ENCODE assay signal across 8 cellular contexts in the genomic region with DNA sequence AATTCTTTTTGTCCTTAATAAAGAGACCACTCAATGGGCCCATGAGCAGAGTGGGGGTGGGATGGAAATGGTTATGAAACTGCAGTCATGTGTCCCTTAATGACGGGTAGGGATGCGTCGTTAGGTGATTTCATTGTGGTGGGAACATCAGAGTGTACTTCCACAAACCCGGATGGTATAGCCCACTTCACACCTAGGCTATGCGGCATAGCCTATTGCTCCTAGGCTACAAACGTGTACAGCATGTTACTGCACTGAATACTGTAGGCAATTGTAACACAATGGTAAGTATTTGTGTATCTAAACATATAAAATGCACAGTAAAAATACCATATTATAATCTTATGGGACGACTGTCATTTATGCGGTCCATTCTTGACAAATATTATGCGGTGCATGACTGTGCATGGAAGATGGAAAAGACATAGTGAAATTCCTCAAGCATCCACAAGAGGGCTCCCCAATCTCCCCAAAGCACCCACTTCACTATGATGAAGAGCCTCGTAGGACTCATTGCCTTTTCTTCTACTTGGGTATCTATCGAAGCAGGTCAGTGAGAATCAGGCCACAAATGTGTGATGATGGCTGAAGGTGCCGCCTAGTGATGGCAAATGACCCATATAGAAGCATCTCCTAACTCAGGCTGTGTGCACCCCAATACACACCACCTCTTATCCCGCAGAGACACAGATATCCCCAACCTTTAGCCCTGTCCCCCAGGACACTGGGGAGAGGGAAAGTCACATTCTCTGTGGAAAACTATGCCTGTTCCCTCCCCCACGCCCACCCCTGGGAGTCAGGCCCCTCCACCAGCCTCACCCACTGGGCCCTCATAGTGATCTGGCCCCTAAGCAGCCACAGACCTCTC. TPM values are rescaled to one million over a fixed set of nuclear protein-coding genes. Genes with fewer than 3 reads are reported as not detected.
DNase-seq lines count a peak whose midpoint lies in the region; ATAC-seq and TF ChIP-seq lines count a peak whose summit lies in the region.

No MANE protein-coding gene starts in this region.

- DNase-seq in Calu3 (peak; percentile 67), HCT116 (ENCODE audit: low read depth, low spot score) (peak; percentile 54), NOMO-1 treated with DMSO at 0.1 percent for 48 hours (lab: John Stamatoyannopoulos, UW; ENCODE audit: unreplicated experiment) (peak; percentile 53), hepatic stellate cell (ENCODE audit: low spot score) (peak; percentile 59)
- peak; percentile 20 for DNase-seq in activated naive CD8-positive, alpha-beta T cell treated with anti-CD3 and anti-CD28 coated beads for 36 hours
- peak in 1 of 2 donors; percentile 62 for DNase-seq in stimulated activated effector memory CD8-positive, alpha-beta T cell treated with anti-CD3 and anti-CD28 coated beads, Interleukin-12 subunit alpha, Interleukin-12 subunit beta, amount 100 ng/mL, for 72 hours (ENCODE audit: low spot score in 2 of 2)

- H4K20me1 ChIP-seq in HCT116 (ENCODE audit: insufficient read depth), result no peaks in the 10 kb centered on the region

- peak; percentile 89 for TF ChIP-seq CTCF in Calu3 (IDR thresholded peaks at IDR 0.05; ENCODE audit: unreplicated experiment)
- TF ChIP-seq CTCF in HCT116 (IDR thresholded peaks at IDR 0.05 in 2 of 3, conservative IDR thresholded peaks at IDR 0.05 in 1 of 3; ENCODE audit: borderline replicate concordance in 1 of 3, insufficient read depth in 1 of 3, low read depth in 2 of 3, low read length in 2 of 3), result peak; percentile 84 to 88 (median 86)

- intact Hi-C loops in Calu3 (cut with micrococcal nuclease; ENCODE audit: unreplicated experiment) (loop anchor here (1.0 to 2.0 kb wide), 3 partner anchors 26 to 114 kb away; partner anchors contain the start of genes LRRC46 and MRPL10), HCT116 (cut with micrococcal nuclease) (loop anchor here (1.0 kb wide), 3 partner anchors 26 to 242 kb away; no protein-coding TSS in a partner anchor)

- no peaks in the 10 kb centered on the region for H3K36me3 Mint-ChIP-seq in Calu3 (ENCODE audit: insufficient read depth, unreplicated experiment)
- no peaks in the 10 kb centered on the region for H3K36me3 Mint-ChIP-seq in activated naive CD8-positive, alpha-beta T cell treated with anti-CD3 and anti-CD28 coated beads for 36 hours
- H3K36me3 Mint-ChIP-seq in stimulated activated effector memory CD8-positive, alpha-beta T cell treated with anti-CD3 and anti-CD28 coated beads, Interleukin-12 subunit alpha, Interleukin-12 subunit beta, amount 100 ng/mL, for 72 hours, result no peaks in the 10 kb centered on the region

- H3K36me3 ChIP-seq in HCT116 (ENCODE audit: control insufficient read depth in 1 of 2, insufficient read depth in 2 of 2, low read length in 2 of 2), result no peaks in the 10 kb centered on the region

- peak; percentile 94 for ATAC-seq in HCT116
- peak; percentile 90 for ATAC-seq in stimulated activated effector memory CD8-positive, alpha-beta T cell treated with anti-CD3 and anti-CD28 coated beads, Interleukin-12 subunit alpha, Interleukin-12 subunit beta, amount 100 ng/mL, for 72 hours
- ATAC-seq in GM18511 (IDR thresholded peaks at IDR 0.05; ENCODE audit: unreplicated experiment), result no peak
- ATAC-seq in HG03045 (IDR thresholded peaks at IDR 0.05; ENCODE audit: unreplicated experiment), result no peak

- H3K27me3 Mint-ChIP-seq in Calu3 (ENCODE audit: unreplicated experiment), result peaks cover 77% of the 10 kb centered on the region
- H3K27me3 Mint-ChIP-seq in activated naive CD8-positive, alpha-beta T cell treated with anti-CD3 and anti-CD28 coated beads for 36 hours, result peaks cover 50% of the 10 kb centered on the region

- H3K27ac ChIP-seq in HCT116 (ENCODE audit: low read depth, low read length), result no peak overlapping the region

- no peaks in the 10 kb centered on the region for H3K79me2 ChIP-seq in HCT116 (ENCODE audit: insufficient read depth, low read length)

- no peak overlapping the region for H3K4me3 Mint-ChIP-seq in Calu3 (ENCODE audit: low read depth, unreplicated experiment)
- no peak overlapping the region for H3K4me3 Mint-ChIP-seq in activated naive CD8-positive, alpha-beta T cell treated with anti-CD3 and anti-CD28 coated beads for 36 hours
- H3K4me3 Mint-ChIP-seq in stimulated activated effector memory CD8-positive, alpha-beta T cell treated with anti-CD3 and anti-CD28 coated beads, Interleukin-12 subunit alpha, Interleukin-12 subunit beta, amount 100 ng/mL, for 72 hours, result no peak overlapping the region

- H2AFZ ChIP-seq in HCT116 (ENCODE audit: low read depth, low read length, poor library complexity, severe bottlenecking), result no peak overlapping the region

- H3K27me3 ChIP-seq in HCT116 (ENCODE audit: insufficient read depth, low read length), result peaks cover 22% of the 10 kb centered on the region; the same call in 1 of the 2 replicates

- H3K9me3 Mint-ChIP-seq in Calu3 (ENCODE audit: low read depth, unreplicated experiment), result no peaks in the 10 kb centered on the region
- H3K9me3 Mint-ChIP-seq in activated naive CD8-positive, alpha-beta T cell treated with anti-CD3 and anti-CD28 coated beads for 36 hours, result no peaks in the 10 kb centered on the region
- no peaks in the 10 kb centered on the region for H3K9me3 Mint-ChIP-seq in stimulated activated effector memory CD8-positive, alpha-beta T cell treated with anti-CD3 and anti-CD28 coated beads, Interleukin-12 subunit alpha, Interleukin-12 subunit beta, amount 100 ng/mL, for 72 hours

- no peak overlapping the region for H3K9ac ChIP-seq in HCT116 (ENCODE audit: low read length)

- 0 out of 4 replicates have a peak, but pooled peaks cover 1% of the 10 kb centered on the region in 2 experiments for H3K9me3 ChIP-seq in HCT116 (ENCODE audit: control insufficient read depth in 1 of 2, insufficient read depth in 1 of 2, low read depth in 1 of 2, low read length in 2 of 2)

- no peak for TF ChIP-seq POLR2A in HCT116 (IDR thresholded peaks at IDR 0.05; ENCODE audit: borderline replicate concordance, extremely low read depth, insufficient read depth, insufficient read length)

- POLR2A ChIA-PET in HCT116 (lab: Charles Lee), result no interaction called here

- peak; percentile 84 for TF ChIP-seq RAD21 in HCT116 (IDR thresholded peaks at IDR 0.05; ENCODE audit: low read depth)

- no peaks in the 10 kb centered on the region for H3K9me2 ChIP-seq in HCT116 (ENCODE audit: insufficient read depth)

- no peaks in the 10 kb centered on the region for H3K4me1 Mint-ChIP-seq in Calu3 (ENCODE audit: low read depth, unreplicated experiment)
- peaks cover 2% of the 10 kb centered on the region for H3K4me1 Mint-ChIP-seq in activated naive CD8-positive, alpha-beta T cell treated with anti-CD3 and anti-CD28 coated beads for 36 hours
- H3K4me1 Mint-ChIP-seq in stimulated activated effector memory CD8-positive, alpha-beta T cell treated with anti-CD3 and anti-CD28 coated beads, Interleukin-12 subunit alpha, Interleukin-12 subunit beta, amount 100 ng/mL, for 72 hours, result peaks cover 6% of the 10 kb centered on the region

- H3K27ac Mint-ChIP-seq in Calu3 (ENCODE audit: unreplicated experiment), result no peak overlapping the region
- H3K27ac Mint-ChIP-seq in activated naive CD8-positive, alpha-beta T cell treated with anti-CD3 and anti-CD28 coated beads for 36 hours, result no peak overlapping the region
- no peak overlapping the region for H3K27ac Mint-ChIP-seq in stimulated activated effector memory CD8-positive, alpha-beta T cell treated with anti-CD3 and anti-CD28 coated beads, Interleukin-12 subunit alpha, Interleukin-12 subunit beta, amount 100 ng/mL, for 72 hours

- no TSS peak for BruUV-seq in Calu3 (replicated peaks; lab: Mats Ljungman, UMichigan)
- BruUV-seq in HCT116 (replicated peaks; lab: Mats Ljungman, UMichigan), result no TSS peak

- CTCF ChIA-PET in Calu3 (lab: Charles Lee), result interaction anchor here (1.0 to 1.9 kb wide), 2 partner anchors 13 to 54 kb away, joined by 3 to 5 read pairs; partner anchors contain the start of genes LRRC46 and MRPL10
- CTCF ChIA-PET in HCT116 (lab: Charles Lee), result interaction anchor here (1.0 to 1.1 kb wide), 2 partner anchors 9 to 119 kb away, joined by 3 to 4 read pairs; partner anchors contain the start of gene SP2

- no peaks in the 10 kb centered on the region for H3K4me1 ChIP-seq in HCT116 (ENCODE audit: control insufficient read depth in 1 of 2, insufficient read depth in 2 of 2, low read length in 2 of 2)

- RAD21 ChIA-PET in HCT116 (lab: Charles Lee; ENCODE audit: low non-redundant PET in 1 of 2, low total read pairs in 2 of 2, uncharacterized antibody in 2 of 2, unreplicated experiment in 2 of 2), result no interaction called here

- no peak overlapping the region for H3K4me3 ChIP-seq in HCT116 (replicated peaks in 1 of 2; ENCODE audit: low read depth in 1 of 2, low read length in 2 of 2)

- no peak overlapping the region for H3K4me2 ChIP-seq in HCT116 (ENCODE audit: low read length)

RNA-seq across cellular contexts. Expression of gene TBX21, which starts 43.5 kb away (rescaled TPM):
- total RNA-seq in Calu3 (2022) (not detected in 2 replicates), HCT116 (2021; ENCODE audit: unreplicated experiment) (0.20 TPM)
- not detected in 2 replicates for polyA plus RNA-seq in HCT116 (2012)
- 10 to 100 TPM; 61.7 to 61.9 TPM for total RNA-seq in activated naive CD8-positive, alpha-beta T cell treated with anti-CD3 and anti-CD28 coated beads for 36 hours

RNA-seq across cellular contexts. Expression of gene OSBPL7, which starts 45.0 kb away (rescaled TPM):
- total RNA-seq in Calu3 (2022) (58.3 and 58.4 TPM in 2 replicates), HCT116 (2021; ENCODE audit: unreplicated experiment) (20.5 TPM)
- 16.4 and 20.5 TPM in 2 replicates for polyA plus RNA-seq in HCT116 (2012)
- 10 to 100 TPM; 12.1 to 12.5 TPM for total RNA-seq in activated naive CD8-positive, alpha-beta T cell treated with anti-CD3 and anti-CD28 coated beads for 36 hours

RNA-seq across cellular contexts. Expression of gene MRPL10, which starts 54.8 kb away (rescaled TPM):
- total RNA-seq in Calu3 (2022) (70.2 and 84.1 TPM in 2 replicates), HCT116 (2021; ENCODE audit: unreplicated experiment) (112 TPM)
- polyA plus RNA-seq in HCT116 (2012), result 162 and 165 TPM in 2 replicates
- 10 to 100 TPM; 70.0 to 75.2 TPM for total RNA-seq in activated naive CD8-positive, alpha-beta T cell treated with anti-CD3 and anti-CD28 coated beads for 36 hours

RNA-seq across cellular contexts. Expression of gene LRRC46, which starts 54.9 kb away (rescaled TPM):
- total RNA-seq in Calu3 (2022) (2.9 and 4.0 TPM in 2 replicates), HCT116 (2021; ENCODE audit: unreplicated experiment) (0.76 TPM)
- polyA plus RNA-seq in HCT116 (2012), result 1.2 and 1.6 TPM in 2 replicates
- total RNA-seq in activated naive CD8-positive, alpha-beta T cell treated with anti-CD3 and anti-CD28 coated beads for 36 hours, result under 1 TPM; 0.46 to 0.68 TPM

Comparison
In these comparisons a context has a peak if more than half of its experiments do, and no peak if none do; other contexts are left out.
1. ATAC-seq: peak in HCT116 (single experiment) and stimulated activated effector memory CD8-positive, alpha-beta T cell treated with anti-CD3 and anti-CD28 coated beads, Interleukin-12 subunit alpha, Interleukin-12 subunit beta, amount 100 ng/mL, for 72 hours (single experiment); none in GM18511 (single experiment) and HG03045 (single experiment).
2. RNA of gene TBX21, which starts 43.5 kb away (total RNA-seq): 61.7 to 61.9 TPM in activated naive CD8-positive, alpha-beta T cell treated with anti-CD3 and anti-CD28 coated beads for 36 hours; 0.20 TPM in HCT116 (single experiment) and not detected in Calu3; every median in the first group is over 10 times any median in the second.